Comparison of ENCODE assay signal across 1 cellular context in the genomic region with DNA sequence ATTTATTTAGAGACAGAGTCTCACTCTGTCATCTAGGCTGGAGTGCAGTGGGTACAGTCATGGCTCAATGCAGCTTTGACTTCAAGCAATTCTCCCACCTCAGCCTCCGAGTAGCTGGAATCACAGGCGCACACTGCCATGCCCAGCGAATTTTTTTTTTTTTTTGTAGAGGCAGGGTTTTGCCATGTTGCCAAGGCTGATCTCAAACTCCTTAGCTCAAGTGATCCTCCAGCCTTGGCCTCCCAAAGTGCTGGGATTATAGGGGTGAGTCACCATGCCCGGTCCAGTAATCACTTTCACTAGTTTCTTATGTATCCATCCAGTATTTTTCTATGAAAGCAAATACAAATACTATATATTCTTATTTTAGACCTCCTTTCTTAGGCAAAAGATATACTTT.
A peak's percentile ranks its signal among the peaks of the same experiment; 100 is the strongest.
TF ChIP-seq lines count a peak whose summit lies in the region.

No MANE protein-coding gene starts in this region.

TF ChIP-seq in HepG2, 621 proteins besides CTCF, POLR2A, EP300 and RAD21:
- TF ChIP-seq MAZ (IDR thresholded peaks at IDR 0.05; ENCODE audit: borderline replicate concordance, low read depth, low read length) = no peak
- TF ChIP-seq MAZ (CRISPR knock-in tag; IDR thresholded peaks at IDR 0.05; ENCODE audit: low read depth) = no peak
- peak; percentile 46; the same call in 1 of the 2 replicates for TF ChIP-seq FOSL2 (CRISPR knock-in tag; IDR thresholded peaks at IDR 0.05)
